In the genomic region with DNA sequence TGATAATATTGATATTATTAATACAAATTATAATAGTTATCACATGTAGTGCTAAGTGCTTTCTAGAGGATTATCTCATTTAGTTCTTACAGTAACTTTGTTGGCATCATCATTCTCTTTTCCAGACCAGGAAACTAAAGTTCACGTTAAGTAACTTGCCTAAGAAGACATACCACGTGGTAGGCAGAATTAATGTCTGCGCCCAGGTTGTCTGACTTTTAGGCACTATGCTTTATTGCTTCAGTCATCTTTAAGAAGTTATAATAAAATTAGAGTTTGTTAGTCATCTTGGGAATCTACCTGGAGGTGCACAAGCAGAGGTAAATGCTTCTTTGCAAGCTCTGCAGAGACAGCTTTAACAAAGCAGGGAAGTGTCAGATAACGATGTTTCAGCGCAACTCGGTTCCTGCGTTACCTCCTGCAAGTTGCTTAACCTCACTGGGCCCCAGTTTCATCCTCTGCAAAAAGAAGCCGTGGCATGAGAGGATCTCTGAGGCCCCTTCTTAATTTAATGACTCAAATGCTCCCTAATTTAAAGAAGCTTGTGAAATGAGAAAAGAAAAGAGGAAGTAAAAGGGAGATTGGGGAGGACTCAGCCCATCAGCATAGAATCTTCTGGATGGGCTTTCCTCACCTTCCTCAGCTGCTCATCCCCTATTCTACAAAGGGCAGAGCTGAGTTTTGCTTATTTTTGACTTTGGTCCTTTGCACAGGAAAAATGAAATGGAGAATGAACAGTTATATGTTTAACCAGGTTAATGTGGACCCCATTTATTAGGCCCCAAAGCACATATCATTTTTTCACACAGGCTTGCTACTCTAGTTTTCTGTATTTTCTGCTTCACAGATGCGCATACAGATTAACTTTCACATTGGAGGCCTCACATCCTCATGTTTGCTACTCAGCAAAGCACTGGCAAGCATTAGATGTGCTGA, we compare ENCODE assay signal across 8 cellular contexts. TPM values are rescaled to one million over a fixed set of nuclear protein-coding genes. Genes with fewer than 3 reads are reported as not detected.
DNase-seq lines count a peak whose midpoint lies in the region; ATAC-seq, FAIRE-seq and TF ChIP-seq lines count a peak whose summit lies in the region.

No MANE protein-coding gene starts in this region.

- no peak for TF ChIP-seq CTCF in Peyer's patch (IDR thresholded peaks at IDR 0.05)
- TF ChIP-seq CTCF in left lung (IDR thresholded peaks at IDR 0.05): no peak
- no peak for TF ChIP-seq CTCF in D721Med (IDR thresholded peaks at IDR 0.05; ENCODE audit: insufficient read depth, missing control alignments)

- DNase-seq in Peyer's patch (no peak), left lung (no peak), cerebellum (ENCODE audit: low spot score) (no peak), D721Med (ENCODE audit: insufficient read length, low spot score) (no peak), 8988T (no peak), NCI-H1105 (lab: John Stamatoyannopoulos, UW) (no peak)

- H3K9me3 ChIP-seq in Peyer's patch (no peaks in the 10 kb centered on the region), left lung (no peaks in the 10 kb centered on the region)

- ATAC-seq in GM18867 (IDR thresholded peaks at IDR 0.05; ENCODE audit: unreplicated experiment) (peak; percentile 37), HG02759 (IDR thresholded peaks at IDR 0.05; ENCODE audit: unreplicated experiment) (peak; percentile 43), left lung (no peak)

- H3K4me1 ChIP-seq in Peyer's patch (peaks cover 0 to 19% (median 10%) of the 10 kb centered on the region in 4 donors), left lung (peaks cover 31 to 99% of the 10 kb centered on the region in 2 donors)

- no peaks in the 10 kb centered on the region for H3K27me3 ChIP-seq in Peyer's patch
- no peaks in the 10 kb centered on the region for H3K27me3 ChIP-seq in left lung

- FAIRE-seq in D721Med (lab: Jason Lieb, UNC): no peak

- H3K27ac ChIP-seq in Peyer's patch: peak overlapping the region; percentile 24 to 90 (median 56)
- peak overlapping the region; percentile 86 to 98 for H3K27ac ChIP-seq in left lung

- H3K4me3 ChIP-seq in Peyer's patch (peak overlapping the region in 1 of 4 donors; percentile 19), left lung (peak overlapping the region in 1 of 2 donors; percentile 3)

- no peak for TF ChIP-seq POLR2A in Peyer's patch (IDR thresholded peaks at IDR 0.05)

- H3K36me3 ChIP-seq in Peyer's patch: no peaks in the 10 kb centered on the region
- no peaks in the 10 kb centered on the region for H3K36me3 ChIP-seq in left lung

- intact Hi-C loops in left lung (cut with DNase I): no loop called here

RNA-seq across cellular contexts. Expression of a gene that starts 5.3 kb away (rescaled TPM):
- total RNA-seq in Peyer's patch (100 to 1,000 TPM in 1 of 4 donors, 10 to 100 TPM in 3; 17.1 to 290 (median 57.1) TPM), left lung (100 to 1,000 TPM; 168 to 314 TPM), cerebellum (7.2 TPM)

RNA-seq across cellular contexts. Expression of a gene that starts 16.7 kb away (rescaled TPM):
- total RNA-seq in Peyer's patch: not detected
- not detected for total RNA-seq in left lung
- not detected for total RNA-seq in cerebellum

RNA-seq across cellular contexts. Expression of a gene that starts 17.8 kb away (rescaled TPM):
- total RNA-seq in Peyer's patch (1 to 10 TPM in 2 of 4 donors, under 1 TPM in 1, not detected in 1; 0.94 to 2.5 (median 1.2) TPM), left lung (10 to 100 TPM in 1 of 2 donors, 1 to 10 TPM in 1; 5.3 to 16.2 TPM), cerebellum (not detected)
